1 cellular context compared by ENCODE assay signal in genomic region chr13:51958217-51958547, GRCh38.
TF ChIP-seq lines count a peak whose summit lies in the region.

No MANE protein-coding gene starts in this region.

TF ChIP-seq in HepG2, 621 proteins besides CTCF, POLR2A, EP300 and RAD21 (continued from another document):
- TF ChIP-seq ZHX1 (CRISPR knock-in tag; IDR thresholded peaks at IDR 0.05; ENCODE audit: low read depth) (no peak), DNMT3B (CRISPR knock-in tag; conservative IDR thresholded peaks at IDR 0.05) (no peak), ZFP41 (CRISPR knock-in tag; IDR thresholded peaks at IDR 0.05; ENCODE audit: borderline replicate concordance) (no peak), TFE3 (CRISPR knock-in tag; IDR thresholded peaks at IDR 0.05) (no peak), JDP2 (CRISPR knock-in tag; IDR thresholded peaks at IDR 0.05; ENCODE audit: borderline replicate concordance) (no peak), MED8 (CRISPR knock-in tag; IDR thresholded peaks at IDR 0.05; ENCODE audit: insufficient replicate concordance) (no peak), CBFB (CRISPR knock-in tag; IDR thresholded peaks at IDR 0.05) (no peak)
